ENCODE assay signal across 19 cellular contexts in the genomic region with DNA sequence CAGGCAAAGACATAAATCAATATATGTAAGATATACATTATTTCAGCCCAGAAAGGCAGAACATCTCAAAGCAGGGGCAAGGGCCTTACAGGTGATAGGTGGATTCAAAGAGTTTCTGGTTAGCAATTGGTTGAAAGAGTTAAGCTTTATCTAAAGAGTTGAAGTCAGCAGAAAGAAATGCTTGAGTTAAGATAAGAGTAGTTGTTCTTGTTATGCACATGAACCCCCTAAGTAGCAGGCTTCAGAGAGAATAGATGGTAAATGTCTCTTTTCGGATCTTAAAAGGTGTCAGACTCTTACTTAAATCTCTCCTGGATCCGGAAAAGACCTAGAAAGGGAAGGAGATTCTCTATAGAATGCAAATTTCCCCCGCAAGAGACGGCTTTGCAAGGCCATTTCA. TPM values are rescaled to one million over a fixed set of nuclear protein-coding genes. Genes with fewer than 3 reads are reported as not detected.
DNase-seq lines count a peak whose midpoint lies in the region; TF ChIP-seq lines count a peak whose summit lies in the region.
"Had no signal": no experiment of that assay in that cellular context is flagged by ENCODE, and none has a peak within 500 bp of the region (broad histone marks: within the 10 kb centered on the region; RNA-seq: fewer than 3 reads in every experiment).

No MANE protein-coding gene starts in this region.

- H3K27ac Mint-ChIP-seq in endodermal cell (peak overlapping the region; percentile 92), mesothelial cell of epicardium (peak overlapping the region; percentile 77)
- H3K27ac Mint-ChIP-seq: B cell, CD14-positive monocyte had no signal

- H3K4me1 ChIP-seq in ES-I3 (ENCODE audit: insufficient read depth, low read length) (peaks cover 18% of the 10 kb centered on the region), HUES64 (ENCODE audit: insufficient read depth, low read length) (peaks cover 20% of the 10 kb centered on the region), endodermal cell (ENCODE audit: control insufficient read depth, insufficient read depth, low read length) (peaks cover 4% of the 10 kb centered on the region), stomach (peaks cover 0 to 13% (median 9%) of the 10 kb centered on the region in 4 donors)

- TF ChIP-seq POLR2A in stomach (IDR thresholded peaks at IDR 0.05), result no peak

- TF ChIP-seq EP300 in stomach (IDR thresholded peaks at IDR 0.05), result no peak

- H3K27ac ChIP-seq in HUES64 (ENCODE audit: low read depth, low read length), result peak overlapping the region; percentile 88
- no peak overlapping the region for H3K27ac ChIP-seq in endodermal cell (ENCODE audit: low read depth, low read length)
- no peak overlapping the region for H3K27ac ChIP-seq in stomach
- H3K27ac ChIP-seq: SJSA1 had no signal

- H3K27me3 ChIP-seq in HUES64 (ENCODE audit: insufficient read depth, low read length) (no peaks in the 10 kb centered on the region), endodermal cell (ENCODE audit: control insufficient read depth, insufficient read depth, low read length, poor library complexity, severe bottlenecking) (no peaks in the 10 kb centered on the region), stomach (no peaks in the 10 kb centered on the region)
- H3K27me3 ChIP-seq: MG63, SJSA1 had no signal

- H3K4me1 Mint-ChIP-seq in endodermal cell (peaks cover 29% of the 10 kb centered on the region), mesothelial cell of epicardium (peaks cover 41% of the 10 kb centered on the region)
- H3K4me1 Mint-ChIP-seq: B cell, CD14-positive monocyte had no signal

- H3K4me3 ChIP-seq in HUES64 (ENCODE audit: low read length) (no peak overlapping the region), endodermal cell (ENCODE audit: low read length) (peak overlapping the region; percentile 42), stomach (no peak overlapping the region)
- H3K4me3 ChIP-seq: GM12878, MG63, SJSA1 had no signal

- 16% methylated on average over 4 of the region's 4 CpGs for WGBS in HUES64
- WGBS in endodermal cell (ENCODE audit: insufficient coverage in 1 of 2, insufficient read length in 1 of 2), 2 experiments, result 15 to 33% methylated on average over 4 of the region's 4 CpGs
- WGBS in stomach, 5 donors, result 55 to 70% (median 65%) methylated on average over 4 of the region's 4 CpGs

- no peak for TF ChIP-seq CTCF in endodermal cell (conservative IDR thresholded peaks at IDR 0.05)
- no peak for TF ChIP-seq CTCF in mesothelial cell of epicardium (IDR thresholded peaks at IDR 0.05; ENCODE audit: unreplicated experiment)
- TF ChIP-seq CTCF in stomach (IDR thresholded peaks at IDR 0.05), result no peak

- H3K9me3 ChIP-seq in ES-I3 (ENCODE audit: control insufficient read depth, insufficient read depth, low read length) (peaks cover 20% of the 10 kb centered on the region), HUES64 (ENCODE audit: insufficient read depth, low read depth, low read length) (peaks cover 23% of the 10 kb centered on the region), endodermal cell (ENCODE audit: control insufficient read depth, low read length) (peaks cover 48% of the 10 kb centered on the region), stomach (peaks cover 5 to 27% (median 16%) of the 10 kb centered on the region in 4 donors)

- H3K27me3 Mint-ChIP-seq in endodermal cell (ENCODE audit: insufficient read depth) (no peaks in the 10 kb centered on the region), mesothelial cell of epicardium (ENCODE audit: low read depth) (no peaks in the 10 kb centered on the region)

- H3K36me3 ChIP-seq in ES-I3 (ENCODE audit: insufficient read depth, low read length), result no peaks in the 10 kb centered on the region
- H3K36me3 ChIP-seq in HUES64 (ENCODE audit: insufficient read depth, low read length), result no peaks in the 10 kb centered on the region
- no peaks in the 10 kb centered on the region for H3K36me3 ChIP-seq in endodermal cell (ENCODE audit: control insufficient read depth, insufficient read depth, low read length)
- H3K36me3 ChIP-seq in stomach, result no peaks in the 10 kb centered on the region
- H3K36me3 ChIP-seq: MG63, SJSA1 had no signal

- H3K36me3 Mint-ChIP-seq in endodermal cell (ENCODE audit: low read depth), result peaks cover 33% of the 10 kb centered on the region
- H3K36me3 Mint-ChIP-seq in mesothelial cell of epicardium, result peaks cover 23% of the 10 kb centered on the region
- H3K36me3 Mint-ChIP-seq: CD14-positive monocyte had no signal

- H3K9ac ChIP-seq in ES-I3 (ENCODE audit: low read depth, low read length), result peak overlapping the region; percentile 13; the same call in 1 of the 2 replicates
- H3K9ac ChIP-seq in HUES64 (ENCODE audit: low read depth, low read length), result peak overlapping the region; percentile 24; the same call in 1 of the 2 replicates
- peak overlapping the region; percentile 42 for H3K9ac ChIP-seq in endodermal cell (ENCODE audit: extremely low read depth, low read length, poor library complexity, severe bottlenecking)

- intact Hi-C loops in stomach (cut with DNase I; ENCODE audit: low total_unique reads), result no loop called here

- peaks cover 51% of the 10 kb centered on the region for H3K9me3 Mint-ChIP-seq in endodermal cell
- peaks cover 35% of the 10 kb centered on the region for H3K9me3 Mint-ChIP-seq in mesothelial cell of epicardium

- H3K4me3 Mint-ChIP-seq in endodermal cell (no peak overlapping the region), mesothelial cell of epicardium (no peak overlapping the region)
- H3K4me3 Mint-ChIP-seq: B cell, CD14-positive monocyte had no signal

- DNase-seq in endodermal cell (no peak), mesothelial cell of epicardium (ENCODE audit: low spot score in 2 of 2, unreplicated experiment in 2 of 2) (no peak), NCI-H2107 (lab: John Stamatoyannopoulos, UW) (no peak), stomach (no peak), HPDE6-E6E7 (ENCODE audit: extremely low spot score) (no peak)
- DNase-seq: DMS79, MG63, NCI-H1048, NCI-H1436 treated with DMSO at 0.1 percent for 48 hours, NCI-H1930, NCI-H2227 treated with DMSO at 0.1 percent for 48 hours, NCI-H510A treated with DMSO at 0.1 percent for 48 hours, NCI-H774 had no signal

RNA-seq across cellular contexts. Expression of gene ZBTB40, which starts 8.3 kb away (rescaled TPM):
- polyA plus RNA-seq in HUES64 (2013, experiment 1 of 2), result 9.1 TPM
- 5.6 TPM for polyA plus RNA-seq in HUES64 (2013, experiment 2 of 2)
- total RNA-seq in endodermal cell (10 to 100 TPM; 18.5 to 29.7 TPM), mesothelial cell of epicardium (24.3 to 26.8 TPM (median 24.8 TPM) in 3 replicates), stomach (10 to 100 TPM; 11.0 to 39.3 (median 17.2) TPM)
- 13.3 TPM for polyA plus RNA-seq in endodermal cell (2013, experiment 1 of 2)
- 12.6 TPM for polyA plus RNA-seq in endodermal cell (2013, experiment 2 of 2)
- polyA plus RNA-seq in stomach, result 1 to 10 TPM; 2.1 to 4.2 (median 2.6) TPM
